ENCODE assay signal across 8 cellular contexts in the genomic region with DNA sequence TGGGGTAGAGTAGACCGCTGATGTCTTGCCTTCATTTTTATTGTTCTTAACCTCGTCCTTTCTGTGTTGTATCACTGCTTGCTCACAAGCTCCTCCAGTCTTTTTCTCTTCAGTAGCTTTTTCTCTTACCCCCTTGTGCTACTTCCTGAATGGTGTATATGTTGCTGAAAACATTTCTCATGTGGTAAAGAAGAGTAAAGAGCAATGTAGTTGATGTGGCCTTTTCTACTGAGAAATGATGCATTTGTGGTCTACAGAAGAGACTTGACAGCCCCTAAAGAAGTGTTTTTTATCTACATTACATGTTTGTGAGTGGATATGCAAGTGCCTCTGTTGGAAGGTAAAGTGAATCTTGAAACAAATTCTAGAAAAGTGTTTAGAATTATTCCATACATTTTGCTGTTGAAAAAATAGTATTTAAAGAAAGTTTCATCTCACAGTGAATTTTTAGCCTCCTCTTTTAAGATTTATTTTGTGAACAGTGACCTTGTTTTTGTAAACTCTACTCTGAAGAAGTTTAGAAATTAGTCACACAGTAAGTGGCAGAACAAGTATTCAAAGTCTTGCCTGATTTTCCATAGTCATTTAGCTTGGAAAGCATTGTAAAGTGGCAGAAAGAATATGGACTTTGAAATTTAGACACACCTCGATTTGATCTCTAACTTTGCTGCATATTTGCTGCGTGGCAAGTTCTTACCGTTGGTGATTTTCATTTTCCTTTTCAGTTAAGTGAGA. TPM values are rescaled to one million over a fixed set of nuclear protein-coding genes. Genes with fewer than 3 reads are reported as not detected.
A peak's percentile ranks its signal among the peaks of the same experiment; 100 is the strongest.
DNase-seq lines count a peak whose midpoint lies in the region; ATAC-seq, FAIRE-seq and TF ChIP-seq lines count a peak whose summit lies in the region.

No MANE protein-coding gene starts in this region.

- H3K27ac ChIP-seq in mesodermal cell (ENCODE audit: low read depth, low read length, severe bottlenecking) = peak overlapping the region; percentile 47

- H3K36me3 Mint-ChIP-seq in T-helper 1 cell treated with Interleukin-12 subunit alpha and Interleukin-12 subunit beta and Interleukin-4 antibody, amounts not matched to agents 30 μg/mL and 1 μg/mL, for 36 hours (ENCODE audit: low read depth) = peaks cover 49% of the 10 kb centered on the region

- H3K4me3 ChIP-seq in mesodermal cell (ENCODE audit: extremely low read depth, insufficient read depth, low read length, poor library complexity, severe bottlenecking) = no peak overlapping the region

- 80 to 93% methylated on average over 2 to 4 of the region's 5 CpGs for WGBS in mesodermal cell (ENCODE audit: insufficient coverage in 2 of 2), 2 experiments

- DNase-seq in GM12892 (ENCODE audit: insufficient read length) (no peak), OCI-M2 (lab: John Stamatoyannopoulos, UW; ENCODE audit: unreplicated experiment) (no peak), erythroblast (lab: John Stamatoyannopoulos, UW) (no peak), NCI-H1694 (lab: John Stamatoyannopoulos, UW) (no peak), NCI-H526 (lab: John Stamatoyannopoulos, UW) (no peak)

- H3K9me3 ChIP-seq in mesodermal cell (ENCODE audit: control insufficient read depth, low read length) = no peaks in the 10 kb centered on the region

- FAIRE-seq in GM12892 (lab: Jason Lieb, UNC) = peak; percentile 87

- peaks cover 2% of the 10 kb centered on the region for H3K36me3 ChIP-seq in mesodermal cell (ENCODE audit: control insufficient read depth, insufficient read depth, low read length)

- H3K4me1 Mint-ChIP-seq in T-helper 1 cell treated with Interleukin-12 subunit alpha and Interleukin-12 subunit beta and Interleukin-4 antibody, amounts not matched to agents 30 μg/mL and 1 μg/mL, for 36 hours (ENCODE audit: low read depth) = peaks cover 63% of the 10 kb centered on the region

- ATAC-seq in HG02588 (IDR thresholded peaks at IDR 0.05; ENCODE audit: unreplicated experiment) = peak; percentile 41

- H3K4me1 ChIP-seq in mesodermal cell (ENCODE audit: control insufficient read depth, insufficient read depth, low read length, poor library complexity, severe bottlenecking) = peaks cover 11% of the 10 kb centered on the region

- H3K4me3 Mint-ChIP-seq in T-helper 1 cell treated with Interleukin-12 subunit alpha and Interleukin-12 subunit beta and Interleukin-4 antibody, amounts not matched to agents 30 μg/mL and 1 μg/mL, for 36 hours = peak overlapping the region; percentile 81

- H3K9me3 Mint-ChIP-seq in T-helper 1 cell treated with Interleukin-12 subunit alpha and Interleukin-12 subunit beta and Interleukin-4 antibody, amounts not matched to agents 30 μg/mL and 1 μg/mL, for 36 hours = no peaks in the 10 kb centered on the region

- TF ChIP-seq POLR2A in GM12892 (IDR thresholded peaks at IDR 0.05; ENCODE audit: low read depth, low read length) (no peak), erythroblast (IDR thresholded peaks at IDR 0.05; ENCODE audit: low read length) (no peak)

- peak overlapping the region; percentile 92 for H3K27ac Mint-ChIP-seq in T-helper 1 cell treated with Interleukin-12 subunit alpha and Interleukin-12 subunit beta and Interleukin-4 antibody, amounts not matched to agents 30 μg/mL and 1 μg/mL, for 36 hours

- H3K27me3 Mint-ChIP-seq in T-helper 1 cell treated with Interleukin-12 subunit alpha and Interleukin-12 subunit beta and Interleukin-4 antibody, amounts not matched to agents 30 μg/mL and 1 μg/mL, for 36 hours (ENCODE audit: low read depth) = no peaks in the 10 kb centered on the region

RNA-seq across cellular contexts. Expression of gene CDC42SE2, which starts 17.4 kb away (rescaled TPM):
- 86.3 TPM for polyA plus RNA-seq in GM12892 (2012; ENCODE audit: missing spikeins)
- polyA plus RNA-seq in mesodermal cell (2013, experiment 1 of 2) = 17.5 TPM
- polyA plus RNA-seq in mesodermal cell (2013, experiment 2 of 2) = 17.8 TPM
